35 cellular contexts compared by ENCODE assay signal in genomic region chr2:233572468-233572867, GRCh38. TPM values are rescaled to one million over a fixed set of nuclear protein-coding genes. Genes with fewer than 3 reads are reported as not detected.
"Had no signal": no experiment of that assay in that cellular context is flagged by ENCODE, and none has a peak within 500 bp of the region (broad histone marks: within the 10 kb centered on the region; RNA-seq: fewer than 3 reads in every experiment).

No MANE protein-coding gene starts in this region.

- H3K4me3 ChIP-seq: ascending aorta, cardiac muscle cell, colonic mucosa, heart left ventricle, pancreas, psoas muscle, smooth muscle cell, suprapubic skin, tibial artery, upper lobe of right lung had no signal

- H3K9me3 ChIP-seq: ascending aorta, colonic mucosa, heart left ventricle, pancreas, psoas muscle, suprapubic skin, tibial artery, upper lobe of right lung had no signal

- DNase-seq: activated CD4-positive, alpha-beta memory T cell treated with anti-CD3 and anti-CD28 coated beads, Interleukin-2, amount 10 ng/mL, durations not matched to agents 7 days and 5 days; activated CD4-positive, alpha-beta T cell treated with anti-CD3 and anti-CD28 coated beads for 48 hours; activated CD8-positive, alpha-beta memory T cell treated with anti-CD3 and anti-CD28 coated beads, Interleukin-2, amount 50 U/mL, for 48 hours; activated gamma-delta T cell; activated naive CD4-positive, alpha-beta T cell treated with anti-CD3 and anti-CD28 coated beads, Interleukin-2, amount 10 ng/mL, durations not matched to agents 7 days and 5 days; activated naive CD8-positive, alpha-beta T cell treated with anti-CD3 and anti-CD28 coated beads, Interleukin-2, amount 10 ng/mL, durations not matched to agents 7 days and 5 days; activated T-cell treated with anti-CD3 and anti-CD28 coated beads, Interleukin-2, amount 50 U/mL, for 24 hours; cerebellar nuclear complex; colonic mucosa; effector CD8-positive, alpha-beta T cell; erythroblast; foreskin fibroblast; heart left ventricle; hypothalamus; immature natural killer cell; kidney; left colon; midbrain; naive thymus-derived CD4-positive, alpha-beta T cell; nucleus accumbens; pancreas; psoas muscle; stimulated activated CD4-positive, alpha-beta T cell treated with anti-CD3 and anti-CD28 coated beads, Interleukin-1b, Interleukin-23, amount 100 ng/mL, for 48 hours; stimulated activated naive CD4-positive, alpha-beta T cell; T-helper 9 cell; tibial artery; upper lobe of right lung had no signal

- ATAC-seq: activated CD4-positive, CD25-positive, alpha-beta regulatory T cell treated with anti-CD3 and anti-CD28 coated beads, Interleukin-2, amount 50 U/mL, for 24 hours; heart left ventricle; left colon; naive thymus-derived CD4-positive, alpha-beta T cell; pancreas; psoas muscle; upper lobe of right lung had no signal

- H3K4me1 ChIP-seq: ascending aorta, colonic mucosa, heart left ventricle, pancreas, psoas muscle, suprapubic skin, tibial artery, upper lobe of right lung had no signal

- H3K27ac ChIP-seq: ascending aorta, cardiac muscle cell, colonic mucosa, heart left ventricle, pancreas, psoas muscle, suprapubic skin, tibial artery, upper lobe of right lung, VCaP had no signal

- H3K4me2 ChIP-seq: smooth muscle cell had no signal

- H3K36me3 ChIP-seq: ascending aorta, cardiac muscle cell, colonic mucosa, heart left ventricle, pancreas, suprapubic skin, tibial artery, upper lobe of right lung had no signal

- H3K27me3 ChIP-seq: ascending aorta, cardiac muscle cell, colonic mucosa, heart left ventricle, pancreas, suprapubic skin, tibial artery, upper lobe of right lung had no signal

RNA-seq across cellular contexts. Expression of gene UGT1A8, which starts 45.0 kb away (rescaled TPM):
- total RNA-seq: activated CD4-positive, alpha-beta memory T cell treated with anti-CD3 and anti-CD28 coated beads, Interleukin-2, amount 10 ng/mL, durations not matched to agents 7 days and 5 days; activated naive CD8-positive, alpha-beta T cell treated with anti-CD3 and anti-CD28 coated beads, Interleukin-2, amount 10 ng/mL, durations not matched to agents 7 days and 5 days; ascending aorta; cardiac muscle cell; dermis microvascular lymphatic vessel endothelial cell; heart left ventricle; kidney; naive thymus-derived CD4-positive, alpha-beta T cell; neural crest cell; psoas muscle; smooth muscle cell; upper lobe of right lung had no signal
- polyA plus RNA-seq: cardiac muscle cell; heart left ventricle; immature natural killer cell; naive thymus-derived CD4-positive, alpha-beta T cell; pancreas; psoas muscle; smooth muscle cell had no signal
